8 cellular contexts compared by ENCODE assay signal in genomic region chr3:169673521-169673920, GRCh38.
"Had no signal": no experiment of that assay in that cellular context is flagged by ENCODE, and none has a peak within 500 bp of the region (broad histone marks: within the 10 kb centered on the region; RNA-seq: fewer than 3 reads in every experiment).

No MANE protein-coding gene starts in this region.

- H3K27ac ChIP-seq: GM23248 had no signal

- DNase-seq: GM23248, GOT3, H7, H9, HCEC 1CT, HFFc6 had no signal

- H3K36me3 ChIP-seq: HAP-1 had no signal

- H3K4me2 ChIP-seq: GM23338 had no signal

- H2AFZ ChIP-seq: GM23248, GM23338 had no signal

- H3K9me3 ChIP-seq: HAP-1 had no signal

- H3K4me3 ChIP-seq: GM23248, GM23338, HAP-1 had no signal

- H3K9ac ChIP-seq: GM23248 had no signal
